15 cellular contexts compared by ENCODE assay signal in genomic region chr4:2436301-2436700, GRCh38. TPM values are rescaled to one million over a fixed set of nuclear protein-coding genes. Genes with fewer than 3 reads are reported as not detected.
DNase-seq lines count a peak whose midpoint lies in the region; ATAC-seq, FAIRE-seq and TF ChIP-seq lines count a peak whose summit lies in the region.
"Had no signal": no experiment of that assay in that cellular context is flagged by ENCODE, and none has a peak within 500 bp of the region (broad histone marks: within the 10 kb centered on the region; RNA-seq: fewer than 3 reads in every experiment).

No MANE protein-coding gene starts in this region.

- whole genome bisulfite sequencing in hepatocyte (ENCODE audit: low lambda C conversion rate, missing lambda C conversion rate): 71% methylated on average over 10 of the region's 10 CpGs
- WGBS in tibial nerve, 2 donors: 33 to 36% methylated on average over 10 of the region's 10 CpGs

- H3K27me3 ChIP-seq in WERI-Rb-1 (ENCODE audit: insufficient read depth, low read depth, severe bottlenecking) (no peaks in the 10 kb centered on the region), hepatocyte (no peaks in the 10 kb centered on the region), tibial nerve (no peaks in the 10 kb centered on the region)

- no peaks in the 10 kb centered on the region for H3K9me3 ChIP-seq in WERI-Rb-1 (ENCODE audit: severe bottlenecking)
- H3K9me3 ChIP-seq in hepatocyte (ENCODE audit: low read depth): no peaks in the 10 kb centered on the region
- H3K9me3 ChIP-seq in tibial nerve: no peaks in the 10 kb centered on the region

- no peak overlapping the region for H2AFZ ChIP-seq in hepatocyte

- intact Hi-C loops in natural killer cell (cut with micrococcal nuclease): no loop called here

- H3K27ac ChIP-seq in WERI-Rb-1 (no peak overlapping the region), hepatocyte (no peak overlapping the region), tibial nerve (no peak overlapping the region)
- H3K27ac ChIP-seq: HL-60 had no signal

- FAIRE-seq in GM19239 (lab: Jason Lieb, UNC): no peak

- ATAC-seq in natural killer cell (peak in 2 of 3 donors; percentile 21 to 41), GM21526 (IDR thresholded peaks at IDR 0.05; ENCODE audit: low FRiP score, unreplicated experiment) (no peak)
- no peak for ATAC-seq in natural killer cell treated with Interleukin-12 subunit alpha and Interleukin-12 subunit beta and Interleukin-15 and Interleukin-18, amount 100 ng/mL, for 72 hours

- H3K36me3 ChIP-seq in WERI-Rb-1 (no peaks in the 10 kb centered on the region), hepatocyte (replicated peaks; ENCODE audit: insufficient read depth, low read depth) (no peaks in the 10 kb centered on the region), tibial nerve (no peaks in the 10 kb centered on the region)

- H3K4me1 ChIP-seq in hepatocyte (ENCODE audit: insufficient read depth) (no peaks in the 10 kb centered on the region), tibial nerve (peaks cover 0 to 10% (median 0%) of the 10 kb centered on the region in 4 donors)

- H3K36me3 Mint-ChIP-seq in natural killer cell: no peaks in the 10 kb centered on the region
- H3K36me3 Mint-ChIP-seq in natural killer cell treated with Interleukin-12 subunit alpha and Interleukin-12 subunit beta and Interleukin-15 and Interleukin-18, amount 100 ng/mL, for 72 hours: no peaks in the 10 kb centered on the region

- no peak overlapping the region for H3K4me3 ChIP-seq in WERI-Rb-1 (ENCODE audit: low read depth, low read length)
- no peak overlapping the region for H3K4me3 ChIP-seq in hepatocyte
- H3K4me3 ChIP-seq in tibial nerve: no peak overlapping the region

- no peak overlapping the region for H3K4me2 ChIP-seq in hepatocyte

- no peak for TF ChIP-seq EP300 in tibial nerve (IDR thresholded peaks at IDR 0.05)

- no peak for TF ChIP-seq POLR2A in tibial nerve (IDR thresholded peaks at IDR 0.05)

- no peaks in the 10 kb centered on the region for H3K79me2 ChIP-seq in hepatocyte

- no peaks in the 10 kb centered on the region for H3K9me3 Mint-ChIP-seq in natural killer cell
- no peaks in the 10 kb centered on the region for H3K9me3 Mint-ChIP-seq in natural killer cell treated with Interleukin-12 subunit alpha and Interleukin-12 subunit beta and Interleukin-15 and Interleukin-18, amount 100 ng/mL, for 72 hours

- H4K20me1 ChIP-seq in hepatocyte (ENCODE audit: insufficient read depth, poor library complexity, severe bottlenecking): no peaks in the 10 kb centered on the region

- H3K4me1 Mint-ChIP-seq in natural killer cell: no peaks in the 10 kb centered on the region
- no peaks in the 10 kb centered on the region for H3K4me1 Mint-ChIP-seq in natural killer cell treated with Interleukin-12 subunit alpha and Interleukin-12 subunit beta and Interleukin-15 and Interleukin-18, amount 100 ng/mL, for 72 hours (ENCODE audit: low read depth in 2 of 2)

- H3K27me3 Mint-ChIP-seq in natural killer cell (ENCODE audit: low read depth in 2 of 2): no peaks in the 10 kb centered on the region
- H3K27me3 Mint-ChIP-seq in natural killer cell treated with Interleukin-12 subunit alpha and Interleukin-12 subunit beta and Interleukin-15 and Interleukin-18, amount 100 ng/mL, for 72 hours: no peaks in the 10 kb centered on the region

- no peak overlapping the region for H3K4me3 Mint-ChIP-seq in natural killer cell
- no peak overlapping the region for H3K4me3 Mint-ChIP-seq in natural killer cell treated with Interleukin-12 subunit alpha and Interleukin-12 subunit beta and Interleukin-15 and Interleukin-18, amount 100 ng/mL, for 72 hours

- H3K9me2 ChIP-seq in hepatocyte (replicated peaks; ENCODE audit: insufficient read depth): no peaks in the 10 kb centered on the region

- TF ChIP-seq CTCF in natural killer cell (IDR thresholded peaks at IDR 0.05) (no peak), WERI-Rb-1 (IDR thresholded peaks at IDR 0.05; ENCODE audit: low read depth, low read length) (peak; percentile 39; the same call in 1 of the 2 replicates), hepatocyte (IDR thresholded peaks at IDR 0.05; ENCODE audit: poor library complexity) (peak; percentile 24), tibial nerve (IDR thresholded peaks at IDR 0.05) (peak in 3 of 5 experiments; percentile 13 to 18 (median 18))

- no peak for DNase-seq in natural killer cell
- DNase-seq in natural killer cell treated with Interleukin-12 subunit alpha and Interleukin-12 subunit beta and Interleukin-15 and Interleukin-18, amount 100 ng/mL, for 72 hours (ENCODE audit: low spot score): no peak
- DNase-seq in WERI-Rb-1: no peak
- DNase-seq in hepatocyte (ENCODE audit: low spot score): no peak
- no peak for DNase-seq in tibial nerve (ENCODE audit: low spot score in 2 of 2)
- no peak for DNase-seq in NCI-H1694 (lab: John Stamatoyannopoulos, UW)
- no peak for DNase-seq in GM19239 (ENCODE audit: insufficient read length, low spot score)
- DNase-seq: activated CD4-positive, alpha-beta T cell treated with anti-CD3 and anti-CD28 coated beads, Interleukin-2, amount 50 U/mL, for 4 hours; H7; NCI-H2029; stimulated activated CD8-positive, alpha-beta memory T cell treated with anti-CD3 and anti-CD28 coated beads, Interleukin-4, amount 100 ng/mL, for 48 hours had no signal

- H3K27ac Mint-ChIP-seq in natural killer cell: no peak overlapping the region
- no peak overlapping the region for H3K27ac Mint-ChIP-seq in natural killer cell treated with Interleukin-12 subunit alpha and Interleukin-12 subunit beta and Interleukin-15 and Interleukin-18, amount 100 ng/mL, for 72 hours

RNA-seq across cellular contexts. Expression of gene CFAP99, which starts 17.5 kb away (rescaled TPM):
- total RNA-seq in natural killer cell: not detected
- total RNA-seq in natural killer cell treated with Interleukin-12 subunit alpha and Interleukin-12 subunit beta and Interleukin-15 and Interleukin-18, amount 100 ng/mL, for 72 hours: not detected
- 0.04 TPM in 1 of 2 replicates, not detected in the other for total RNA-seq in hepatocyte
- 0.09 TPM in 1 of 2 replicates, not detected in the other for polyA plus RNA-seq in hepatocyte
- not detected for total RNA-seq in tibial nerve
- total RNA-seq: H7, lung microvascular endothelial cell, skeletal muscle tissue had no signal

RNA-seq across cellular contexts. Expression of gene ZFYVE28, which starts 17.9 kb away (rescaled TPM):
- total RNA-seq in natural killer cell: 100 to 1,000 TPM in 2 of 3 donors, 10 to 100 TPM in 1; 85.4 to 107 (median 104) TPM
- 10 to 100 TPM; 13.8 to 25.6 TPM for total RNA-seq in natural killer cell treated with Interleukin-12 subunit alpha and Interleukin-12 subunit beta and Interleukin-15 and Interleukin-18, amount 100 ng/mL, for 72 hours
- total RNA-seq in hepatocyte: 0.60 and 2.2 TPM in 2 replicates
- 3.1 and 3.4 TPM in 2 replicates for polyA plus RNA-seq in hepatocyte
- total RNA-seq in tibial nerve: 10 to 100 TPM; 16.2 to 44.4 (median 26.5) TPM

RNA-seq across cellular contexts. Expression of gene RNF4, which starts 32.6 kb away (rescaled TPM):
- total RNA-seq in natural killer cell (100 to 1,000 TPM; 103 to 130 (median 123) TPM), hepatocyte (48.2 and 50.3 TPM in 2 replicates), tibial nerve (10 to 100 TPM; 33.0 to 67.7 (median 49.3) TPM)
- total RNA-seq in natural killer cell treated with Interleukin-12 subunit alpha and Interleukin-12 subunit beta and Interleukin-15 and Interleukin-18, amount 100 ng/mL, for 72 hours: 100 to 1,000 TPM; 112 to 136 TPM
- polyA plus RNA-seq in hepatocyte: 42.4 and 50.8 TPM in 2 replicates

Comparison
In these comparisons a context has a peak if more than half of its experiments do, and no peak if none do; other contexts are left out.
1. ATAC-seq: peak in natural killer cell (2 of 3); none in natural killer cell treated with Interleukin-12 subunit alpha and Interleukin-12 subunit beta and Interleukin-15 and Interleukin-18, amount 100 ng/mL, for 72 hours (0 of 2) and GM21526 (single experiment).